In genomic region chr7:66283003-66283920, GRCh38 we compare ENCODE assay signal across 10 cellular contexts.
DNase-seq lines count a peak whose midpoint lies in the region; ATAC-seq and TF ChIP-seq lines count a peak whose summit lies in the region.
"Had no signal": no experiment of that assay in that cellular context is flagged by ENCODE, and none has a peak within 500 bp of the region (broad histone marks: within the 10 kb centered on the region; RNA-seq: fewer than 3 reads in every experiment).

No MANE protein-coding gene starts in this region.

- H3K36me3 ChIP-seq in GM23248 (ENCODE audit: low read depth) (no peaks in the 10 kb centered on the region), SK-N-SH (replicated peaks in 1 of 2; ENCODE audit: control insufficient read depth in 1 of 2, insufficient read depth in 2 of 2, low read length in 1 of 2) (no peaks in the 10 kb centered on the region), smooth muscle cell (ENCODE audit: low read depth) (no peaks in the 10 kb centered on the region)

- POLR2A ChIA-PET in SK-N-SH (lab: Yijun Ruan, JAX), result interaction anchor here (0.6 kb wide), 1 partner anchor 1795 kb away, joined by 3 read pairs; no protein-coding TSS in a partner anchor

- H3K9ac ChIP-seq in GM23248 (peak overlapping the region; percentile 72), SK-N-SH (peak overlapping the region; percentile 51; the same call in 1 of the 2 replicates), smooth muscle cell (ENCODE audit: low read depth) (peak overlapping the region; percentile 81)

- in situ Hi-C loops in GM23248 (cut with MboI), result no loop called here

- no peak overlapping the region for H3K4me3 Mint-ChIP-seq in activated T-helper 2 cell treated with anti-CD3 and anti-CD28 coated beads, Interferon-gamma antibody, Interleukin-2, Interleukin-4, amounts not matched to agents 10 μg/mL and 5 μg/mL and 100 μg/mL, durations not matched to agents 14 hours and 24 hours and 36 hours (ENCODE audit: low read depth)
- H3K4me3 Mint-ChIP-seq: activated naive CD4-positive, alpha-beta T cell treated with anti-CD3 and anti-CD28 coated beads, Interleukin-2, amount 50 U/mL, for 24 hours had no signal

- H3K9me2 ChIP-seq in GM23248 (ENCODE audit: insufficient read depth) (no peaks in the 10 kb centered on the region), SK-N-SH (no peaks in the 10 kb centered on the region)

- CTCF ChIA-PET in SK-N-SH (lab: Yijun Ruan, JAX), result interaction anchor here (0.9 to 1.1 kb wide), 2 partner anchors 14 to 68 kb away, joined by 3 to 4 read pairs; no protein-coding TSS in a partner anchor

- peak; percentile 33 to 63; a peak in 2 of 4 replicates for TF ChIP-seq EP300 in SK-N-SH (IDR thresholded peaks at IDR 0.05; ENCODE audit: borderline replicate concordance in 1 of 2, low read depth in 1 of 2, low read length in 1 of 2)

- no peaks in the 10 kb centered on the region for H3K36me3 Mint-ChIP-seq in activated T-helper 2 cell treated with anti-CD3 and anti-CD28 coated beads, Interferon-gamma antibody, Interleukin-2, Interleukin-4, amounts not matched to agents 10 μg/mL and 5 μg/mL and 100 μg/mL, durations not matched to agents 14 hours and 24 hours and 36 hours (ENCODE audit: low read depth)

- H3K27me3 ChIP-seq in GM23248 (replicated peaks; ENCODE audit: insufficient read depth) (no peaks in the 10 kb centered on the region), SK-N-SH (ENCODE audit: insufficient read depth) (no peaks in the 10 kb centered on the region), smooth muscle cell (ENCODE audit: low read depth) (no peaks in the 10 kb centered on the region)

- H3K9me3 Mint-ChIP-seq in activated T-helper 2 cell treated with anti-CD3 and anti-CD28 coated beads, Interferon-gamma antibody, Interleukin-2, Interleukin-4, amounts not matched to agents 10 μg/mL and 5 μg/mL and 100 μg/mL, durations not matched to agents 14 hours and 24 hours and 36 hours, result no peaks in the 10 kb centered on the region
- H3K9me3 Mint-ChIP-seq: activated naive CD4-positive, alpha-beta T cell treated with anti-CD3 and anti-CD28 coated beads, Interleukin-2, amount 50 U/mL, for 24 hours had no signal

- 50 to 55% methylated on average over 5 of the region's 5 CpGs for WGBS in GM23248 (ENCODE audit: low coverage in 1 of 2, low lambda C conversion rate in 2 of 2, missing lambda C conversion rate in 2 of 2), 2 experiments
- 66% methylated on average over 5 of the region's 5 CpGs for WGBS in SK-N-SH (ENCODE audit: low lambda C conversion rate)
- 61% methylated on average over 5 of the region's 5 CpGs for WGBS in smooth muscle cell (ENCODE audit: low lambda C conversion rate)

- no peak overlapping the region for H3K27ac Mint-ChIP-seq in activated T-helper 2 cell treated with anti-CD3 and anti-CD28 coated beads, Interferon-gamma antibody, Interleukin-2, Interleukin-4, amounts not matched to agents 10 μg/mL and 5 μg/mL and 100 μg/mL, durations not matched to agents 14 hours and 24 hours and 36 hours
- H3K27ac Mint-ChIP-seq: activated naive CD4-positive, alpha-beta T cell treated with anti-CD3 and anti-CD28 coated beads, Interleukin-2, amount 50 U/mL, for 24 hours had no signal

- peaks cover 3% of the 10 kb centered on the region for H3K27me3 Mint-ChIP-seq in activated T-helper 2 cell treated with anti-CD3 and anti-CD28 coated beads, Interferon-gamma antibody, Interleukin-2, Interleukin-4, amounts not matched to agents 10 μg/mL and 5 μg/mL and 100 μg/mL, durations not matched to agents 14 hours and 24 hours and 36 hours (ENCODE audit: low read depth)
- H3K27me3 Mint-ChIP-seq: activated naive CD4-positive, alpha-beta T cell treated with anti-CD3 and anti-CD28 coated beads, Interleukin-2, amount 50 U/mL, for 24 hours had no signal

- peaks cover 48% of the 10 kb centered on the region for H3F3A ChIP-seq in GM23248 (ENCODE audit: insufficient read depth)
- peaks cover 45% of the 10 kb centered on the region for H3F3A ChIP-seq in SK-N-SH (replicated peaks; ENCODE audit: insufficient read depth)
- peaks cover 54% of the 10 kb centered on the region for H3F3A ChIP-seq in smooth muscle cell (ENCODE audit: low read depth)

- H3K4me1 Mint-ChIP-seq in activated T-helper 2 cell treated with anti-CD3 and anti-CD28 coated beads, Interferon-gamma antibody, Interleukin-2, Interleukin-4, amounts not matched to agents 10 μg/mL and 5 μg/mL and 100 μg/mL, durations not matched to agents 14 hours and 24 hours and 36 hours (ENCODE audit: low read depth), result no peaks in the 10 kb centered on the region
- H3K4me1 Mint-ChIP-seq: activated naive CD4-positive, alpha-beta T cell treated with anti-CD3 and anti-CD28 coated beads, Interleukin-2, amount 50 U/mL, for 24 hours had no signal

- H3K4me3 ChIP-seq in GM23248 (peak overlapping the region; percentile 22; the same call in 1 of the 2 replicates), SK-N-SH (ENCODE audit: low read depth in 2 of 2, low read length in 1 of 2) (no peak overlapping the region), fibroblast of the aortic adventitia (ENCODE audit: low read depth, low read length) (no peak overlapping the region), smooth muscle cell (no peak overlapping the region)

- H3K4me1 ChIP-seq in GM23248 (ENCODE audit: insufficient read depth), result peaks cover 34% of the 10 kb centered on the region
- H3K4me1 ChIP-seq in SK-N-SH (ENCODE audit: control insufficient read depth in 1 of 2, insufficient read depth in 2 of 2, low read depth in 1 of 2, low read length in 1 of 2), result peaks cover 6 to 32% of the 10 kb centered on the region in 2 experiments
- peaks cover 21% of the 10 kb centered on the region for H3K4me1 ChIP-seq in smooth muscle cell (ENCODE audit: low read depth)

- no peak overlapping the region; the same call in 1 of the 2 replicates for H2AFZ ChIP-seq in GM23248
- H2AFZ ChIP-seq in SK-N-SH (ENCODE audit: low read depth), result peak overlapping the region; percentile 48
- H2AFZ ChIP-seq in smooth muscle cell (ENCODE audit: low read depth), result no peak overlapping the region

- no peaks in the 10 kb centered on the region for H3K9me3 ChIP-seq in GM23248 (ENCODE audit: low read depth)
- H3K9me3 ChIP-seq in SK-N-SH, result no peaks in the 10 kb centered on the region
- no peaks in the 10 kb centered on the region for H3K9me3 ChIP-seq in smooth muscle cell (replicated peaks; ENCODE audit: low read depth)

- H3K27ac ChIP-seq in GM23248, result peak overlapping the region; percentile 95
- peak overlapping the region; percentile 80 to 94 for H3K27ac ChIP-seq in SK-N-SH (ENCODE audit: low read depth in 2 of 2, low read length in 1 of 2)
- peak overlapping the region; percentile 93 for H3K27ac ChIP-seq in smooth muscle cell (ENCODE audit: low read depth)

- no peak for TF ChIP-seq RAD21 in SK-N-SH (IDR thresholded peaks at IDR 0.05; ENCODE audit: low read length)

- DNase-seq in GM23248 (peak; percentile 93), SK-N-SH (no peak), fibroblast of the aortic adventitia (ENCODE audit: low read depth) (peak; percentile 77), smooth muscle cell (lab: John Stamatoyannopoulos, UW; ENCODE audit: unreplicated experiment) (no peak), NCI-H526 (lab: John Stamatoyannopoulos, UW) (no peak), islet precursor cell (no peak)
- DNase-seq in activated T-helper 2 cell treated with anti-CD3 and anti-CD28 coated beads, Interferon-gamma antibody, Interleukin-2, Interleukin-4, amounts not matched to agents 10 μg/mL and 5 μg/mL and 100 μg/mL, durations not matched to agents 14 hours and 24 hours and 36 hours (ENCODE audit: low spot score), result no peak
- DNase-seq: GOT3 had no signal

- H3K4me2 ChIP-seq in GM23248 (ENCODE audit: unreplicated experiment) (peak overlapping the region; percentile 72), SK-N-SH (peak overlapping the region; percentile 57), smooth muscle cell (peak overlapping the region; percentile 38)

- intact Hi-C loops in activated T-helper 2 cell treated with anti-CD3 and anti-CD28 coated beads, Interferon-gamma antibody, Interleukin-2, Interleukin-4, amounts not matched to agents 10 μg/mL and 5 μg/mL and 100 μg/mL, durations not matched to agents 14 hours and 24 hours and 36 hours (cut with micrococcal nuclease), result no loop called here

- H4K20me1 ChIP-seq in GM23248 (ENCODE audit: insufficient read depth) (no peaks in the 10 kb centered on the region), SK-N-SH (ENCODE audit: insufficient read depth) (no peaks in the 10 kb centered on the region), smooth muscle cell (ENCODE audit: low read depth) (peaks cover 29% of the 10 kb centered on the region)

- peaks cover 72% of the 10 kb centered on the region for H3K79me2 ChIP-seq in GM23248 (ENCODE audit: insufficient read depth)
- peaks cover 71% of the 10 kb centered on the region for H3K79me2 ChIP-seq in SK-N-SH (ENCODE audit: insufficient read depth)
- peaks cover 68% of the 10 kb centered on the region for H3K79me2 ChIP-seq in smooth muscle cell (ENCODE audit: low read depth)

- TF ChIP-seq CTCF in SK-N-SH (IDR thresholded peaks at IDR 0.05) (no peak), fibroblast of the aortic adventitia (IDR thresholded peaks at IDR 0.05; ENCODE audit: insufficient read depth, low read length) (no peak), smooth muscle cell (IDR thresholded peaks at IDR 0.05; ENCODE audit: borderline replicate concordance, insufficient read depth, poor library complexity, severe bottlenecking) (no peak)

- ATAC-seq in HG03139 (IDR thresholded peaks at IDR 0.05; ENCODE audit: unreplicated experiment), result no peak

TF ChIP-seq in SK-N-SH, 30 proteins besides CTCF, POLR2A, EP300 and RAD21 (continues in another document):
- TF ChIP-seq GABPA (IDR thresholded peaks at IDR 0.05; ENCODE audit: low read depth), result no peak
- peak; percentile 94 for TF ChIP-seq JUND (IDR thresholded peaks at IDR 0.05)
- no peak for TF ChIP-seq MXI1 (IDR thresholded peaks at IDR 0.05; ENCODE audit: low read depth, low read length)
- TF ChIP-seq FOSL2 (IDR thresholded peaks at IDR 0.05; ENCODE audit: borderline replicate concordance, low read depth), result peak; percentile 98
- peak; percentile 74 for TF ChIP-seq MAX (IDR thresholded peaks at IDR 0.05; ENCODE audit: low read depth)
- no peak for TF ChIP-seq GATA2 (CRISPR knock-in tag; IDR thresholded peaks at IDR 0.05)
- peak; percentile 66; the same call in 1 of the 2 replicates for TF ChIP-seq POLR2AphosphoS5 (IDR thresholded peaks at IDR 0.05; ENCODE audit: low read depth, low read length)
- peak; percentile 81 for TF ChIP-seq TCF12 (IDR thresholded peaks at IDR 0.05)
- no peak for TF ChIP-seq MEF2A (IDR thresholded peaks at IDR 0.05; ENCODE audit: borderline replicate concordance, low read depth)

Comparison
In these comparisons a context has a peak if more than half of its experiments do, and no peak if none do; other contexts are left out.
1. DNase-seq: peak in GM23248 (single experiment) and fibroblast of the aortic adventitia (single experiment); none in SK-N-SH (single experiment), smooth muscle cell (single experiment), activated T-helper 2 cell treated with anti-CD3 and anti-CD28 coated beads, Interferon-gamma antibody, Interleukin-2, Interleukin-4, amounts not matched to agents 10 μg/mL and 5 μg/mL and 100 μg/mL, durations not matched to agents 14 hours and 24 hours and 36 hours (single experiment), NCI-H526 (0 of 2) and islet precursor cell (single experiment).
2. Peak in every context shown above with its lines, with median percentiles within 50 percentile points of each other: H3K27ac ChIP-seq, H3K4me2 ChIP-seq and H3K9ac ChIP-seq.